8 cellular contexts compared by ENCODE assay signal in the genomic region with DNA sequence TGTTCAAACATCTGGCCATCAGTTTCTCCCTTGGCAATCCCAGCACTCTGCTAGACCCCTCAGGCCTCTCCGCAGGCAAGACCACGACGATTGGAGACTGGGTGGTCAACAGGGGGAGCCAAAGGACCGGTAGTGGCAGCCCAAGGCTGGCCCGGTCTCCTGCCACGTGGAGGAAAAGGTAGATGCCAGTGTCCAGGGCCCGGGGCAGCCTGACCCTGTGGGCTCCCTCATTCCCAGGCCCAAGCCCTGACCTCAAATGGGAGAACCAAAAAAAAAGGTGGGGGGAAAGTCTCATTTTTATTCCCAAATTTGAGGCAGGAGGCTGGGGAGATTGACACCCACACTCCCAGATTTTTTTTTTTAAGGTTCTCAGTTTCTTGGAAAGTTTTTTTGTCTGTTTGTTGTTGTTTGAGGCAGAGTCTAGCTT.
DNase-seq lines count a peak whose midpoint lies in the region; ATAC-seq, FAIRE-seq and TF ChIP-seq lines count a peak whose summit lies in the region.

No MANE protein-coding gene starts in this region.

- no peak for ATAC-seq in GM21786 (IDR thresholded peaks at IDR 0.05; ENCODE audit: unreplicated experiment)

- FAIRE-seq in GM19239 (lab: Jason Lieb, UNC), result peak; percentile 91

- H3K27me3 ChIP-seq in brain microvascular endothelial cell (replicated peaks), result no peaks in the 10 kb centered on the region

- no peaks in the 10 kb centered on the region for H3K36me3 ChIP-seq in brain microvascular endothelial cell (replicated peaks)

- peak; percentile 86 for DNase-seq in AG08395 (ENCODE audit: low spot score)
- peak; percentile 83 for DNase-seq in GM19239 (ENCODE audit: insufficient read length, low spot score)
- peak; percentile 63 for DNase-seq in NCI-H2171 (lab: John Stamatoyannopoulos, UW)
- DNase-seq in brain microvascular endothelial cell, result peak; percentile 69
- peak; percentile 70 for DNase-seq in iris pigment epithelial cell (ENCODE audit: low read depth)
- DNase-seq in stimulated activated CD4-positive, alpha-beta T cell treated with anti-CD3 and anti-CD28 coated beads, Interleukin-1b, Interleukin-23, amount 100 ng/mL, for 4 hours (ENCODE audit: low read depth in 2 of 2), result peak; percentile 70 to 79

- in situ Hi-C loops in brain microvascular endothelial cell (cut with HindIII; ENCODE audit: low pct_ligation_motif_present, low sequenced_read_pairs), result no loop called here

- no peak overlapping the region for H3K4me3 ChIP-seq in brain microvascular endothelial cell (ENCODE audit: low read depth, low read length)

- TF ChIP-seq CTCF in VCaP (conservative IDR thresholded peaks at IDR 0.05) (peak; percentile 97), brain microvascular endothelial cell (IDR thresholded peaks at IDR 0.05; ENCODE audit: low read depth, low read length, missing control alignments) (peak; percentile 95)

- H3K27ac ChIP-seq in VCaP (no peak overlapping the region), brain microvascular endothelial cell (no peak overlapping the region)
